ENCODE assay signal across 8 cellular contexts in the genomic region with DNA sequence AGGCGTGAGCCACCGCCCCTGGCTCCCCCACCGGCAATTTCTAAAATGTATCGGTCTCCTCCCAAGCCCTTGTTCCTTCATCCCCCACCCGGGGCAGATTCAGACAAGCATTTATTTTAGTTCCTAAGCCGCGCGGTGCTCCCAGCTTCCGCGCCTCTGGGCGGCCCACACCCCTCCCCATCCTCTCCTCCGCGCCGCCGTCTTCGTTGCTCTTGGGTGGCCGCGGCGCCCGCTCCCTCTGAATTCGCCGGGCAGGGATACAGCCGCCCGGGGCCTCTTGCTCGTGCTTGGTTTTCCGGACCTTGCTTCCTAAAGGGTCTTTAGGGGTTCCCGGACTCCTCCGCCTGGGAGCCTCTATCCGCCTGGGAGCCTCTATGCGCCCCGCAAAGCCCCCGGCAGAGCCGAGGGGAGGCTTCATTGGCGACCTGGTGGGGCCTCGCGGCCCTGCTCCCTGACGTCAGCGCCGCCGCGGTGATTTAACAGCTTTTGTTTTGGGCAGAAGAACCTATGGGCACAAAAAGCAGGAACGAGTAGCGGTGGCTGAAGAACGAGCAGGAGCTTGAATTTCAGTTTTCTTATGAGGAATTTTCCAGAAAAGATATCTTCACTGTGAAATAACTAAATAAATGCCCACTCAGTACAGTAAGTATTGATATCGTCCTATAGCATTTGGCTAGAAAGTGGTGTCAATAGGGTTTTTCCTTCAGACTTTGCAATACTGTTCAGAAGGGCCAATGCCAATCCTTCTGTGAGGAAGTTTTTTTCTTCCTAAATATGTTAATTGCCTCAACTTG. TPM values are rescaled to one million over a fixed set of nuclear protein-coding genes. Genes with fewer than 3 reads are reported as not detected.
A peak's percentile ranks its signal among the peaks of the same experiment; 100 is the strongest.
DNase-seq lines count a peak whose midpoint lies in the region; ATAC-seq and TF ChIP-seq lines count a peak whose summit lies in the region.

No MANE protein-coding gene starts in this region.

- intact Hi-C loops in colonic mucosa (cut with DNase I): no loop called here
- intact Hi-C loops in left colon (cut with DNase I, micrococcal nuclease): no loop called here

- ATAC-seq in GM18909 (IDR thresholded peaks at IDR 0.05; ENCODE audit: poor library complexity, unreplicated experiment) (peak; percentile 84), HG03139 (IDR thresholded peaks at IDR 0.05; ENCODE audit: unreplicated experiment) (peak; percentile 65), left colon (peak; percentile 73)

- no peaks in the 10 kb centered on the region for H3K36me3 ChIP-seq in colonic mucosa

- TF ChIP-seq CTCF in colonic mucosa (IDR thresholded peaks at IDR 0.05): no peak

- H3K4me1 ChIP-seq in colonic mucosa: no peaks in the 10 kb centered on the region

- peak overlapping the region; percentile 56 for H3K27ac ChIP-seq in colonic mucosa

- peak; percentile 62 for DNase-seq in AG08395 (ENCODE audit: low spot score)
- DNase-seq in NCI-H2227 treated with DMSO at 0.1 percent for 48 hours (lab: John Stamatoyannopoulos, UW): peak; percentile 98
- DNase-seq in activated CD4-positive, alpha-beta T cell treated with anti-CD3 and anti-CD28 coated beads for 4 hours: peak; percentile 70
- DNase-seq in colonic mucosa: peak; percentile 71
- DNase-seq in left colon: peak; percentile 59 to 78
- DNase-seq in stimulated activated CD4-positive, alpha-beta T cell treated with anti-CD3 and anti-CD28 coated beads, Interleukin-1b, Interleukin-23, amount 100 ng/mL, for 4 hours (ENCODE audit: low read depth in 2 of 2): peak; percentile 51 to 67

- peak overlapping the region; percentile 39 for H3K4me3 ChIP-seq in colonic mucosa

- no peaks in the 10 kb centered on the region for H3K9me3 ChIP-seq in colonic mucosa

- no peaks in the 10 kb centered on the region for H3K27me3 ChIP-seq in colonic mucosa

- H3K9ac ChIP-seq in colonic mucosa (ENCODE audit: low read depth in 2 of 2, low read length in 2 of 2): peak overlapping the region; percentile 69 to 79

RNA-seq across cellular contexts. Expression of a gene that starts 37.3 kb away (rescaled TPM):
- total RNA-seq in colonic mucosa: 10 to 100 TPM; 34.0 to 37.1 TPM
- 10 to 100 TPM; 31.1 to 31.4 TPM for total RNA-seq in left colon

RNA-seq across cellular contexts. Expression of a gene that starts 37.5 kb away (rescaled TPM):
- total RNA-seq in colonic mucosa (1 to 10 TPM in 1 of 2 donors, under 1 TPM in 1; 0.96 to 1.8 TPM), left colon (1 to 10 TPM; 1.1 TPM)

Comparison
In these comparisons a context has a peak if more than half of its experiments do, and no peak if none do; other contexts are left out.
1. Peak in every context shown above with its lines: DNase-seq, ATAC-seq, H3K4me3 ChIP-seq and H3K27ac ChIP-seq.